ENCODE assay signal across 1 cellular context in the genomic region with DNA sequence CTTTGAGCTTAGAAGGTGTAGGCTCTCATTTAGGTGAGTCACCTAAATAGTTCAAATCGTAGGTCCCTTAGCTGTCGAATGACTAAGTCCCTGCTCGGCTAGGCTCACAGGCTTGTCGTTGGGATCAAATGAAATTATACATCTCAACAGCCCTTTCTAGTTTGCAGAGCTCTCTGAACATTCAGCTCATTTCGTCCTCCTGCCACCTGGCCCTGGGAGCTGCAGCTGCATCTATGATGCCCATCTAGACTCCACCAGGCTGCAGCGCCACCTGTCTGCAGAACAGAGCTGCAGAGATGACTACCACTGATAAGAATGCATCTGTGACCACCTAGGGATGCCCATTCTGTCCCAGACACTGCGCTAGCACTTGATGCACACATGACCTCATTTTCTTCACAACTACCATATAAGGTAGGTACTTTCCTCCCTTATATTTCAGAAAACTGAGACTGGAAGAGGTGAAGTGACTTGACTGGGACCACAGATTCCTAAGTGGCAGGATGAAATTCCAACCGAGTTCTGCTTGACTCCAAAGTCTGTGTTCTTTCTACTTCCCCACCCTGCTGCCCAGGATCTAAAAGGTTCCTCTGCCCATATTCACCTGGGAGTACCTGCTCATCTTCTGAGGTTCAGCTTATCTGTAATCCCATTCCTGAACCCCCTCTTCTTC.
A peak's percentile ranks its signal among the peaks of the same experiment; 100 is the strongest.
TF ChIP-seq lines count a peak whose summit lies in the region.

No MANE protein-coding gene starts in this region.

TF ChIP-seq in HCT116, 20 proteins besides CTCF, POLR2A, EP300 and RAD21 (continued from another document):
- TF ChIP-seq, protein P1, sequence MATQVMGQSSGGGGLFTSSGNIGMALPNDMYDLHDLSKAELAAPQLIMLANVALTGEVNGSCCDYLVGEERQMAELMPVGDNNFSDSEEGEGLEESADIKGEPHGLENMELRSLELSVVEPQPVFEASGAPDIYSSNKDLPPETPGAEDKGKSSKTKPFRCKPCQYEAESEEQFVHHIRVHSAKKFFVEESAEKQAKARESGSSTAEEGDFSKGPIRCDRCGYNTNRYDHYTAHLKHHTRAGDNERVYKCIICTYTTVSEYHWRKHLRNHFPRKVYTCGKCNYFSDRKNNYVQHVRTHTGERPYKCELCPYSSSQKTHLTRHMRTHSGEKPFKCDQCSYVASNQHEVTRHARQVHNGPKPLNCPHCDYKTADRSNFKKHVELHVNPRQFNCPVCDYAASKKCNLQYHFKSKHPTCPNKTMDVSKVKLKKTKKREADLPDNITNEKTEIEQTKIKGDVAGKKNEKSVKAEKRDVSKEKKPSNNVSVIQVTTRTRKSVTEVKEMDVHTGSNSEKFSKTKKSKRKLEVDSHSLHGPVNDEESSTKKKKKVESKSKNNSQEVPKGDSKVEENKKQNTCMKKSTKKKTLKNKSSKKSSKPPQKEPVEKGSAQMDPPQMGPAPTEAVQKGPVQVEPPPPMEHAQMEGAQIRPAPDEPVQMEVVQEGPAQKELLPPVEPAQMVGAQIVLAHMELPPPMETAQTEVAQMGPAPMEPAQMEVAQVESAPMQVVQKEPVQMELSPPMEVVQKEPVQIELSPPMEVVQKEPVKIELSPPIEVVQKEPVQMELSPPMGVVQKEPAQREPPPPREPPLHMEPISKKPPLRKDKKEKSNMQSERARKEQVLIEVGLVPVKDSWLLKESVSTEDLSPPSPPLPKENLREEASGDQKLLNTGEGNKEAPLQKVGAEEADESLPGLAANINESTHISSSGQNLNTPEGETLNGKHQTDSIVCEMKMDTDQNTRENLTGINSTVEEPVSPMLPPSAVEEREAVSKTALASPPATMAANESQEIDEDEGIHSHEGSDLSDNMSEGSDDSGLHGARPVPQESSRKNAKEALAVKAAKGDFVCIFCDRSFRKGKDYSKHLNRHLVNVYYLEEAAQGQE (IDR thresholded peaks at IDR 0.05; ENCODE audit: low read depth): no peak
- peak; percentile 75 for TF ChIP-seq FOSL1 (IDR thresholded peaks at IDR 0.05; ENCODE audit: low read depth)
- TF ChIP-seq, protein P2, sequence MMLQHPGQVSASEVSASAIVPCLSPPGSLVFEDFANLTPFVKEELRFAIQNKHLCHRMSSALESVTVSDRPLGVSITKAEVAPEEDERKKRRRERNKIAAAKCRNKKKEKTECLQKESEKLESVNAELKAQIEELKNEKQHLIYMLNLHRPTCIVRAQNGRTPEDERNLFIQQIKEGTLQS (IDR thresholded peaks at IDR 0.05): peak; percentile 77
- no peak for TF ChIP-seq ZFX (IDR thresholded peaks at IDR 0.05)
